In the genomic region with DNA sequence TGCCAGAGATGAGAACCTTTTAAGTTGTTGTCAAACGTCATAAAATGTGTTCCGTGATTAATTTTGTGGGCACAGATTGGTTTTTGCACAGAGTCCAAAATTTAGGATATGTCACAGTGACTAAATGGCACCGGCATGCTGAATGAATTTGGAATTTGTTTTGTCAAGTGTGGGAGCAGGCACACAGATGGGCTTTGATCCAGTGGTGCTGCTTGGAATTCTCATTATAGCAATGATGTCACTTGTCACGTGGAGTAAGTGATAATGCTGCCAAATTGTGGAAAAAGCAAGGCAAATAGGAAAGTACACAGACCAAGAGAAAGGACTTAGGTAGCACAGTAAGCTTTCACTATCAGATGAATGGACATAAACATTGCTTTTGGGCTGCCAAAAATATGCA, we compare ENCODE assay signal across 14 cellular contexts. TPM values are rescaled to one million over a fixed set of nuclear protein-coding genes. Genes with fewer than 3 reads are reported as not detected.
DNase-seq lines count a peak whose midpoint lies in the region; ATAC-seq and TF ChIP-seq lines count a peak whose summit lies in the region.
"Had no signal": no experiment of that assay in that cellular context is flagged by ENCODE, and none has a peak within 500 bp of the region (broad histone marks: within the 10 kb centered on the region; RNA-seq: fewer than 3 reads in every experiment).

No MANE protein-coding gene starts in this region.

- H3K27ac ChIP-seq in psoas muscle (peak overlapping the region; percentile 5), mesenchymal stem cell (ENCODE audit: low read length, poor library complexity, severe bottlenecking) (no peak overlapping the region)
- H3K27ac ChIP-seq: HL-60 had no signal

- H3K14ac ChIP-seq in mesenchymal stem cell (ENCODE audit: low read length in 2 of 2) = no peak overlapping the region

- no peak overlapping the region for H2BK5ac ChIP-seq in mesenchymal stem cell (ENCODE audit: low read depth, low read length, poor library complexity, severe bottlenecking)

- intact Hi-C loops in psoas muscle (cut with DNase I) = no loop called here

- no peak overlapping the region for H3K4ac ChIP-seq in mesenchymal stem cell (ENCODE audit: low read depth in 1 of 2, low read length in 2 of 2)

- H2BK15ac ChIP-seq in mesenchymal stem cell (ENCODE audit: low read depth, poor library complexity, severe bottlenecking) = no peak overlapping the region

- TF ChIP-seq CTCF in fibroblast of mammary gland (conservative IDR thresholded peaks at IDR 0.05; ENCODE audit: control insufficient read depth, insufficient read depth, low read depth, low read length) = no peak
- TF ChIP-seq CTCF in psoas muscle (IDR thresholded peaks at IDR 0.05) = no peak

- ATAC-seq in psoas muscle (peak in 3 of 4 donors; percentile 64 to 68 (median 66)), HG03159 (IDR thresholded peaks at IDR 0.05; ENCODE audit: unreplicated experiment) (no peak)

- H3K79me1 ChIP-seq in mesenchymal stem cell (replicated peaks; ENCODE audit: low read length, poor library complexity, severe bottlenecking) = no peaks in the 10 kb centered on the region

- no peak overlapping the region for H4K91ac ChIP-seq in mesenchymal stem cell (ENCODE audit: low read length)

- H3K27me3 ChIP-seq in psoas muscle (ENCODE audit: insufficient read depth in 3 of 3, low read length in 2 of 3) (no peaks in the 10 kb centered on the region), mesenchymal stem cell (ENCODE audit: control insufficient read depth in 1 of 2, insufficient read depth in 1 of 2, low read length in 2 of 2) (peaks cover 0 to 4% of the 10 kb centered on the region in 2 experiments)

- no peak overlapping the region for H2AK5ac ChIP-seq in mesenchymal stem cell (ENCODE audit: low read length, severe bottlenecking)

- H3K4me1 ChIP-seq in psoas muscle = peaks cover 14% of the 10 kb centered on the region
- H3K4me1 ChIP-seq in mesenchymal stem cell (ENCODE audit: control insufficient read depth, insufficient read depth, low read depth, low read length) = no peaks in the 10 kb centered on the region

- DNase-seq in GM03348 (ENCODE audit: low spot score) = peak; percentile 37
- DNase-seq in NCI-H446 (lab: John Stamatoyannopoulos, UW) = peak; percentile 71 to 81
- DNase-seq in fibroblast of mammary gland (ENCODE audit: low read depth) = peak; percentile 55
- no peak for DNase-seq in psoas muscle
- DNase-seq in mesenchymal stem cell = no peak
- no peak for DNase-seq in stimulated activated CD4-positive, alpha-beta T cell treated with anti-CD3 and anti-CD28 coated beads, Interleukin-12 subunit alpha, Interleukin-12 subunit beta, amount 100 ng/mL, for 4 hours
- no peak for DNase-seq in NCI-H748 (lab: John Stamatoyannopoulos, UW; ENCODE audit: unreplicated experiment)
- DNase-seq: activated CD4-positive, alpha-beta T cell treated with anti-CD3 and anti-CD28 coated beads, Interleukin-2, amount 50 U/mL, for 1 hour; CD4-positive, alpha-beta T cell; GDM1 had no signal

- WGBS in psoas muscle, 3 donors = 14 to 18% (median 17%) methylated on average over 4 of the region's 4 CpGs
- 83% methylated on average over 4 of the region's 4 CpGs for WGBS in mesenchymal stem cell

- H3K9ac ChIP-seq in mesenchymal stem cell (ENCODE audit: low read length) = no peak overlapping the region

- H3K9me3 ChIP-seq in psoas muscle (no peaks in the 10 kb centered on the region), mesenchymal stem cell (ENCODE audit: control insufficient read depth, low read length) (peaks cover 19% of the 10 kb centered on the region)
- H3K9me3 ChIP-seq: HAP-1 had no signal

- no peak overlapping the region for H3K23ac ChIP-seq in mesenchymal stem cell (ENCODE audit: low read length in 2 of 2)

- no peak overlapping the region for H2AFZ ChIP-seq in mesenchymal stem cell (ENCODE audit: low read depth, low read length)

- H3K36me3 ChIP-seq in psoas muscle (ENCODE audit: insufficient read depth in 1 of 2, low read depth in 1 of 2) = no peaks in the 10 kb centered on the region
- no peaks in the 10 kb centered on the region for H3K36me3 ChIP-seq in mesenchymal stem cell (ENCODE audit: control insufficient read depth in 1 of 2, insufficient read depth in 2 of 2, low read depth in 1 of 2, low read length in 2 of 2)
- H3K36me3 ChIP-seq: HAP-1 had no signal

- no peak overlapping the region for H2BK12ac ChIP-seq in mesenchymal stem cell (ENCODE audit: low read length in 2 of 2)

- no peak overlapping the region for H4K8ac ChIP-seq in mesenchymal stem cell (ENCODE audit: low read length)

- H3K18ac ChIP-seq in mesenchymal stem cell (ENCODE audit: low read depth in 1 of 2, low read length in 2 of 2) = no peak overlapping the region

- no peak overlapping the region for H3K4me2 ChIP-seq in mesenchymal stem cell (ENCODE audit: low read length, poor library complexity, severe bottlenecking)

- H3K4me3 ChIP-seq in fibroblast of mammary gland (ENCODE audit: control insufficient read depth, low read depth, low read length) (no peak overlapping the region), psoas muscle (no peak overlapping the region), mesenchymal stem cell (ENCODE audit: insufficient read depth in 1 of 2, low read depth in 1 of 2, low read length in 2 of 2) (peak overlapping the region in 1 of 2 experiments; percentile 5)
- H3K4me3 ChIP-seq: HAP-1 had no signal

- H2BK120ac ChIP-seq in mesenchymal stem cell (ENCODE audit: low read depth, low read length) = no peak overlapping the region

RNA-seq across cellular contexts. Expression of a gene that starts 8.0 kb away (rescaled TPM):
- 10 to 100 TPM; 13.1 to 18.9 (median 14.7) TPM for total RNA-seq in psoas muscle
- 1 to 10 TPM; 4.2 to 5.1 (median 5.0) TPM for polyA plus RNA-seq in psoas muscle
- 15.5 TPM for polyA plus RNA-seq in mesenchymal stem cell (2013, experiment 1 of 2)
- polyA plus RNA-seq in mesenchymal stem cell (2013, experiment 2 of 2) = 16.2 TPM

RNA-seq across cellular contexts. Expression of a gene that starts 42.0 kb away (rescaled TPM):
- 10 to 100 TPM in 1 of 4 donors, 1 to 10 TPM in 3; 8.0 to 15.2 (median 8.6) TPM for total RNA-seq in psoas muscle
- polyA plus RNA-seq in psoas muscle = 1 to 10 TPM; 3.9 to 6.9 (median 4.9) TPM
- 9.9 TPM for polyA plus RNA-seq in mesenchymal stem cell (2013, experiment 1 of 2)
- 10.9 TPM for polyA plus RNA-seq in mesenchymal stem cell (2013, experiment 2 of 2)
- total RNA-seq: activated T-helper 1 cell treated with anti-CD3 and anti-CD28 coated beads, Interleukin-12 subunit alpha, Interleukin-12 subunit beta, Interleukin-2, Interleukin-4 antibody, amounts not matched to agents 30 ng/mL and 10 ng/mL and 1 ng/mL, durations not matched to agents 14 hours and 24 hours and 36 hours had no signal

Comparison
In these comparisons a context has a peak if more than half of its experiments do, and no peak if none do; other contexts are left out.
1. DNase-seq: peak in GM03348 (single experiment), NCI-H446 (2 of 2) and fibroblast of mammary gland (single experiment); none in psoas muscle (0 of 2), mesenchymal stem cell (single experiment), stimulated activated CD4-positive, alpha-beta T cell treated with anti-CD3 and anti-CD28 coated beads, Interleukin-12 subunit alpha, Interleukin-12 subunit beta, amount 100 ng/mL, for 4 hours (single experiment) and NCI-H748 (single experiment).